In genomic region chr1:21823206-21823979, GRCh38 we compare ENCODE assay signal across 31 cellular contexts. TPM values are rescaled to one million over a fixed set of nuclear protein-coding genes. Genes with fewer than 3 reads are reported as not detected.
DNase-seq lines count a peak whose midpoint lies in the region; ATAC-seq and TF ChIP-seq lines count a peak whose summit lies in the region.
"Had no signal": no experiment of that assay in that cellular context is flagged by ENCODE, and none has a peak within 500 bp of the region (broad histone marks: within the 10 kb centered on the region; RNA-seq: fewer than 3 reads in every experiment).

No MANE protein-coding gene starts in this region.

- ATAC-seq in HG03354 (IDR thresholded peaks at IDR 0.05; ENCODE audit: poor library complexity, severe bottlenecking, unreplicated experiment), result no peak
- ATAC-seq: body of pancreas, PC-3, T-helper 17 cell had no signal

- no peak overlapping the region for H3K23ac ChIP-seq in trophoblast cell (ENCODE audit: low read length)

- WGBS in trophoblast cell (ENCODE audit: extremely low coverage, insufficient coverage, insufficient read length), result no CpG with 5 or more reads among the region's 44 CpGs

- H3K36me3 ChIP-seq in trophoblast cell (ENCODE audit: control insufficient read depth in 1 of 2, insufficient read depth in 2 of 2, low read length in 2 of 2), result peaks cover 65 to 73% of the 10 kb centered on the region in 2 experiments
- no peaks in the 10 kb centered on the region for H3K36me3 ChIP-seq in effector memory CD4-positive, alpha-beta T cell (ENCODE audit: control insufficient read depth, insufficient read depth, low read length)
- H3K36me3 ChIP-seq: BE2C had no signal

- H2BK120ac ChIP-seq in trophoblast cell (ENCODE audit: insufficient read depth, low read length, poor library complexity), result no peak overlapping the region

- H3K27ac ChIP-seq in trophoblast cell (ENCODE audit: low read depth, low read length), result no peak overlapping the region
- no peak overlapping the region for H3K27ac ChIP-seq in effector memory CD4-positive, alpha-beta T cell (ENCODE audit: insufficient read depth, low read length, poor library complexity, severe bottlenecking)
- H3K27ac ChIP-seq: body of pancreas had no signal

- no peaks in the 10 kb centered on the region for H3K9me3 ChIP-seq in trophoblast cell (ENCODE audit: insufficient read depth, low read depth, low read length)
- no peaks in the 10 kb centered on the region for H3K9me3 ChIP-seq in effector memory CD4-positive, alpha-beta T cell (ENCODE audit: control insufficient read depth, low read length)
- H3K9me3 ChIP-seq: BE2C, body of pancreas, esophagus muscularis mucosa, tibial nerve had no signal

- H2AK5ac ChIP-seq in trophoblast cell (ENCODE audit: low read length), result no peak overlapping the region

- peaks cover 3% of the 10 kb centered on the region for H3K9me3 Mint-ChIP-seq in chondrocyte (ENCODE audit: low read depth)
- H3K9me3 Mint-ChIP-seq: activated B cell treated with CpG ODN at 0.5 μM for 24 hours; activated CD4-positive, alpha-beta memory T cell treated with anti-CD3 and anti-CD28 coated beads, Interleukin-2, amount 10 ng/mL, durations not matched to agents 7 days and 5 days; stimulated activated naive CD8-positive, alpha-beta T cell treated with anti-CD3 and anti-CD28 coated beads, Interleukin-15, amount 100 ng/mL, for 72 hours had no signal

- H2AFZ ChIP-seq in trophoblast cell (ENCODE audit: insufficient read depth, low read length, poor library complexity), result no peak overlapping the region

- H3K27me3 Mint-ChIP-seq in chondrocyte (ENCODE audit: low read depth), result no peaks in the 10 kb centered on the region
- H3K27me3 Mint-ChIP-seq: activated B cell treated with CpG ODN at 0.5 μM for 24 hours; activated CD4-positive, alpha-beta memory T cell treated with anti-CD3 and anti-CD28 coated beads, Interleukin-2, amount 10 ng/mL, durations not matched to agents 7 days and 5 days; stimulated activated naive CD8-positive, alpha-beta T cell treated with anti-CD3 and anti-CD28 coated beads, Interleukin-15, amount 100 ng/mL, for 72 hours had no signal

- H4K12ac ChIP-seq in trophoblast cell (ENCODE audit: low read depth, low read length), result no peak overlapping the region

- no peaks in the 10 kb centered on the region for H3K79me2 ChIP-seq in trophoblast cell (ENCODE audit: control insufficient read depth, insufficient read depth, low read length, poor library complexity)

- no peak for TF ChIP-seq CTCF in chondrocyte (IDR thresholded peaks at IDR 0.05)

- H3K36me3 Mint-ChIP-seq in chondrocyte (ENCODE audit: low read depth), result peaks cover 39% of the 10 kb centered on the region

- no peak overlapping the region for H3K9ac ChIP-seq in trophoblast cell (ENCODE audit: low read length)

- H2BK12ac ChIP-seq in trophoblast cell (ENCODE audit: low read length), result no peak overlapping the region

- DNase-seq in NOMO-1 treated with DMSO at 0.1 percent for 48 hours (lab: John Stamatoyannopoulos, UW; ENCODE audit: unreplicated experiment) (peak; percentile 29), NOMO-1 treated with dmso at 0.1 percent for 144 hours (lab: John Stamatoyannopoulos, UW; ENCODE audit: unreplicated experiment) (no peak), Kasumi-1 (lab: John Stamatoyannopoulos, UW) (peak; percentile 80 to 88), chondrocyte (ENCODE audit: low spot score) (peak; percentile 93), trophoblast cell (peak; percentile 33 to 34), HCEC 1CT (no peak)
- DNase-seq in effector memory CD4-positive, alpha-beta T cell, result no peak
- DNase-seq: activated B cell treated with CpG ODN at 0.5 μM for 24 hours; activated CD4-positive, alpha-beta memory T cell treated with anti-CD3 and anti-CD28 coated beads, Interleukin-2, amount 10 ng/mL, durations not matched to agents 7 days and 5 days; activated effector memory CD4-positive, alpha-beta T cell treated with anti-CD3 and anti-CD28 coated beads, Interleukin-2, amount 50 U/mL, for 16 hours; BE2C; body of pancreas; DMS 273 treated with DMSO at 0.1 percent for 48 hours; effector CD4-positive, alpha-beta T cell; GDM1; KBM-7; NCI-H1048; NCI-H1930; NCI-H2227 treated with DMSO at 0.1 percent for 48 hours; nucleus accumbens; PC-3; SHP77 treated with DMSO at 0.1 percent for 48 hours; stimulated activated naive CD8-positive, alpha-beta T cell treated with anti-CD3 and anti-CD28 coated beads, Interleukin-15, amount 100 ng/mL, for 72 hours; T-helper 17 cell had no signal

- H3K14ac ChIP-seq in trophoblast cell (ENCODE audit: low read length), result no peak overlapping the region

- no peak overlapping the region for H3K18ac ChIP-seq in trophoblast cell (ENCODE audit: low read length)

- H3K4me3 ChIP-seq in trophoblast cell (ENCODE audit: low read depth, low read length), result no peak overlapping the region
- no peak overlapping the region for H3K4me3 ChIP-seq in effector memory CD4-positive, alpha-beta T cell (ENCODE audit: insufficient read depth, low read depth, low read length, poor library complexity, severe bottlenecking)
- H3K4me3 ChIP-seq: body of pancreas, esophagus muscularis mucosa, lung, tibial nerve had no signal

- no peak overlapping the region for H3K27ac Mint-ChIP-seq in chondrocyte (ENCODE audit: unreplicated experiment)
- H3K27ac Mint-ChIP-seq: activated B cell treated with CpG ODN at 0.5 μM for 24 hours; activated CD4-positive, alpha-beta memory T cell treated with anti-CD3 and anti-CD28 coated beads, Interleukin-2, amount 10 ng/mL, durations not matched to agents 7 days and 5 days; T-helper 17 cell had no signal

- H4K8ac ChIP-seq in trophoblast cell (ENCODE audit: low read depth, low read length), result no peak overlapping the region

- H4K91ac ChIP-seq in trophoblast cell (ENCODE audit: low read depth, low read length), result no peak overlapping the region

- no peak overlapping the region for H3K4me2 ChIP-seq in trophoblast cell (ENCODE audit: low read length)

- no peak overlapping the region for H2BK5ac ChIP-seq in trophoblast cell (ENCODE audit: low read depth, low read length, poor library complexity)

- no peaks in the 10 kb centered on the region for H3K79me1 ChIP-seq in trophoblast cell (ENCODE audit: low read length)

- H3K4me1 Mint-ChIP-seq in chondrocyte (ENCODE audit: low read depth), result no peaks in the 10 kb centered on the region

- no peak overlapping the region for H3K4ac ChIP-seq in trophoblast cell (ENCODE audit: low read depth, low read length)

- no peak overlapping the region for H3K4me3 Mint-ChIP-seq in chondrocyte (ENCODE audit: unreplicated experiment)
- H3K4me3 Mint-ChIP-seq: activated B cell treated with CpG ODN at 0.5 μM for 24 hours; activated CD4-positive, alpha-beta memory T cell treated with anti-CD3 and anti-CD28 coated beads, Interleukin-2, amount 10 ng/mL, durations not matched to agents 7 days and 5 days; stimulated activated naive CD8-positive, alpha-beta T cell treated with anti-CD3 and anti-CD28 coated beads, Interleukin-15, amount 100 ng/mL, for 72 hours; T-helper 17 cell had no signal

- H3K27me3 ChIP-seq in trophoblast cell (ENCODE audit: insufficient read depth, low read length), result no peaks in the 10 kb centered on the region
- H3K27me3 ChIP-seq in effector memory CD4-positive, alpha-beta T cell (replicated peaks; ENCODE audit: control insufficient read depth, insufficient read depth, low read length, poor library complexity, severe bottlenecking), result no peaks in the 10 kb centered on the region
- H3K27me3 ChIP-seq: BE2C, body of pancreas, esophagus muscularis mucosa, tibial nerve had no signal

- no peaks in the 10 kb centered on the region for H3K4me1 ChIP-seq in trophoblast cell (ENCODE audit: control insufficient read depth in 1 of 2, insufficient read depth in 2 of 2, low read length in 2 of 2)
- no peaks in the 10 kb centered on the region for H3K4me1 ChIP-seq in effector memory CD4-positive, alpha-beta T cell (ENCODE audit: control insufficient read depth, insufficient read depth, low read length, poor library complexity, severe bottlenecking)
- H3K4me1 ChIP-seq: BE2C, body of pancreas had no signal

RNA-seq across cellular contexts. Expression of gene LDLRAD2, which starts 11.3 kb away (rescaled TPM):
- 0.07 to 0.23 TPM in 2 of 3 replicates, not detected in the other for total RNA-seq in chondrocyte
- polyA plus RNA-seq in trophoblast cell (2013), result 0.08 and 0.10 TPM in 2 replicates
- total RNA-seq: A172; activated CD4-positive, alpha-beta memory T cell treated with anti-CD3 and anti-CD28 coated beads, Interleukin-2, amount 10 ng/mL, durations not matched to agents 7 days and 5 days; cerebellum; esophagus muscularis mucosa; frontal cortex; PC-3; T-helper 17 cell had no signal

RNA-seq across cellular contexts. Expression of gene USP48, which starts 40.4 kb away (rescaled TPM):
- total RNA-seq in chondrocyte, result 54.5 to 58.3 TPM (median 56.1 TPM) in 3 replicates
- polyA plus RNA-seq in trophoblast cell (2013), result 37.7 and 38.4 TPM in 2 replicates

Comparison
In these comparisons a context has a peak if more than half of its experiments do, and no peak if none do; other contexts are left out.
1. DNase-seq: peak in NOMO-1 treated with DMSO at 0.1 percent for 48 hours (single experiment), Kasumi-1 (2 of 2), chondrocyte (single experiment) and trophoblast cell (2 of 2); none in NOMO-1 treated with dmso at 0.1 percent for 144 hours (single experiment), effector memory CD4-positive, alpha-beta T cell (0 of 3) and HCEC 1CT (single experiment).